ENCODE assay signal across 9 cellular contexts in the genomic region with DNA sequence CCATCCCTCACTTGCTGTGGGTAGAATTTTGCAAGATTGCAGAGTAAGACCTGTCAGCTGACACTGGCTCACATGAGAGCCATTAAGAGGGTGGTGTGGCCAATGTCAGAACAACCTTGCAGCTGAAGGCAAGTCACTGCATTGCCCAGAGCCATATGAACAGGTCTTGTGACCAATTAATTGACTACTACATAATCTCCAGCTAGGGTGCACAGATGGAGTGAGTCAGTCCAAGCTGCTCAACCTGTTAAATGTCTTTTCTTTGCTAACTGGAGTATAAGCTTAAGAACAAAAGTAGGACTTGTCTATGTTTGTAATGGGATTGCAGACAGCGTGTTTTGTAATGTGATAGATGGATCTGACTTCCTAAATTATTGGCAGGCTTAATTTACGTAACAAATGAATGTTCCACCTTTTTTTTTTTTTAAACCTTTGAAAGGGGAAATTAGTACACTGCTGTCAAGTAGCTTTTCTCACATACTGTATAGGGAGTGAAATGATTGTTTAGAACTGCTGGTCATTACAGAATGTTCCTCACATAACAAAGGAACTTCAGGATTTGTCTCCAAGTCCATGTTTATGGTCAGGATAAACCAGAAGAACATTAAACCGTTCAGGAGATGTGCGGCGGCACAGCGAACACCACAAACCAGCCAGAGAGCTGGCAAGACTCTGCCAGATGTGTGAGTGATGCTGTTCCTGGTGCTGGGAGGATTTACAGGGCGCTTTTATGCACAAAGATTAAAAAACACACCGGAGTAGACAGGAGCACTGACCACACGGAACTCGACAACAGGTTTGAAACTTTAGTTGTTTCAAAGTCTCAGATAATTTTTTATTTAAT. TPM values are rescaled to one million over a fixed set of nuclear protein-coding genes. Genes with fewer than 3 reads are reported as not detected.
DNase-seq lines count a peak whose midpoint lies in the region; ATAC-seq, FAIRE-seq and TF ChIP-seq lines count a peak whose summit lies in the region.
"Had no signal": no experiment of that assay in that cellular context is flagged by ENCODE, and none has a peak within 500 bp of the region (broad histone marks: within the 10 kb centered on the region; RNA-seq: fewer than 3 reads in every experiment).

No MANE protein-coding gene starts in this region.

- H3K27ac Mint-ChIP-seq in WTC11 = peak overlapping the region; percentile 63; the same call in 1 of the 2 replicates
- H3K27ac Mint-ChIP-seq: T-cell had no signal

- H3K36me3 ChIP-seq in liver (ENCODE audit: control insufficient read depth in 4 of 4, insufficient read depth in 3 of 4, low read depth in 1 of 4, low read length in 3 of 4) (no peaks in the 10 kb centered on the region), HepG2 (replicated peaks in 1 of 2; ENCODE audit: control insufficient read depth in 1 of 2, insufficient read depth in 2 of 2, low read length in 2 of 2) (no peaks in the 10 kb centered on the region), A673 (ENCODE audit: insufficient read depth, low read length, poor library complexity, severe bottlenecking) (no peaks in the 10 kb centered on the region)

- H3K27me3 ChIP-seq in liver (ENCODE audit: control insufficient read depth in 4 of 4, insufficient read depth in 4 of 4, low read length in 3 of 4) (no peaks in the 10 kb centered on the region), HepG2 (ENCODE audit: control insufficient read depth in 1 of 2, insufficient read depth in 2 of 2, low read length in 2 of 2) (no peaks in the 10 kb centered on the region), A673 (replicated peaks; ENCODE audit: insufficient read depth, low read depth, low read length, poor library complexity) (no peaks in the 10 kb centered on the region)

- H3K27me3 Mint-ChIP-seq in WTC11 (ENCODE audit: low read depth) = no peaks in the 10 kb centered on the region
- H3K27me3 Mint-ChIP-seq: T-cell had no signal

- H3K79me2 ChIP-seq in HepG2 (ENCODE audit: insufficient read depth, low read length) = peaks cover 81% of the 10 kb centered on the region

- 83% methylated on average over 10 of the region's 10 CpGs for WGBS in liver
- WGBS in HepG2 (ENCODE audit: low lambda C conversion rate) = 94% methylated on average over 10 of the region's 10 CpGs

- no peaks in the 10 kb centered on the region for H4K20me1 ChIP-seq in HepG2 (ENCODE audit: insufficient read depth, low read length)

- H3K9me3 ChIP-seq in liver (ENCODE audit: control insufficient read depth in 4 of 4, low read length in 3 of 4) (no peaks in the 10 kb centered on the region), HepG2 (ENCODE audit: low read length) (no peaks in the 10 kb centered on the region), A673 (ENCODE audit: low read depth, low read length, poor library complexity, severe bottlenecking) (no peaks in the 10 kb centered on the region)

- no peak overlapping the region for H3K4me3 Mint-ChIP-seq in WTC11
- H3K4me3 Mint-ChIP-seq: T-cell had no signal

- TF ChIP-seq EP300 in HepG2 (IDR thresholded peaks at IDR 0.05; ENCODE audit: low read depth in 2 of 2, low read length in 2 of 2) = no peak
- no peak for TF ChIP-seq EP300 in HepG2 (CRISPR knock-in tag; IDR thresholded peaks at IDR 0.05; ENCODE audit: borderline replicate concordance)

- in situ Hi-C loops in HepG2 (cut with HindIII; ENCODE audit: extremely low pct_ligation_motif_present, low pct_unique_long_range_greater_than_20kb) = no loop called here

- DNase-seq in HepG2 (ENCODE audit: low spot score) (no peak), WTC11 (ENCODE audit: low spot score) (no peak), left kidney (ENCODE audit: low read depth, low spot score) (peak; percentile 63), ureter (ENCODE audit: low spot score) (peak; percentile 70), AG20443 (ENCODE audit: low spot score) (no peak), A673 (ENCODE audit: low spot score) (no peak)
- no peak for DNase-seq in activated T-cell treated with anti-CD3 and anti-CD28 coated beads, Interleukin-2, amount 50 U/mL, for 1 hour
- DNase-seq: T-cell had no signal

- TF ChIP-seq CTCF in liver (IDR thresholded peaks at IDR 0.05; ENCODE audit: low read depth, low read length, missing input control) (no peak), HepG2 (CRISPR knock-in tag; IDR thresholded peaks at IDR 0.05) (no peak), WTC11 (IDR thresholded peaks at IDR 0.05) (no peak), A673 (conservative IDR thresholded peaks at IDR 0.05; ENCODE audit: low read depth, low read length) (no peak)

- TF ChIP-seq RAD21 in liver (IDR thresholded peaks at IDR 0.05) (no peak), HepG2 (CRISPR knock-in tag; IDR thresholded peaks at IDR 0.05) (no peak)

- H3K9ac ChIP-seq in liver (ENCODE audit: low read depth in 1 of 2, low read length in 2 of 2) = no peak overlapping the region
- no peak overlapping the region for H3K9ac ChIP-seq in HepG2 (ENCODE audit: insufficient read depth, low read depth, low read length)

- peaks cover 19% of the 10 kb centered on the region for H3K4me1 Mint-ChIP-seq in WTC11

- H3K4me2 ChIP-seq in HepG2 (ENCODE audit: low read depth, low read length) = no peak overlapping the region

- H3K4me3 ChIP-seq in liver (ENCODE audit: low read depth in 1 of 3, low read length in 3 of 3) (no peak overlapping the region), HepG2 (replicated peaks in 1 of 3; ENCODE audit: insufficient read depth in 1 of 3, low read depth in 2 of 3, low read length in 3 of 3) (no peak overlapping the region), A673 (ENCODE audit: low read depth, low read length, poor library complexity, severe bottlenecking) (no peak overlapping the region)

- H2AFZ ChIP-seq in HepG2 (ENCODE audit: low read length) = no peak overlapping the region

- no peaks in the 10 kb centered on the region for H3K9me3 Mint-ChIP-seq in WTC11
- H3K9me3 Mint-ChIP-seq: T-cell had no signal

- CTCF ChIA-PET in HepG2 (lab: Yijun Ruan, JAX; ENCODE audit: low intra/inter-chr PET ratio, low total read pairs) = no interaction called here
- CTCF ChIA-PET in WTC11 (lab: Charles Lee) = no interaction called here
- CTCF ChIA-PET in A673 (lab: Charles Lee) = no interaction called here

- no peak; the same call in 2 of the 3 replicates for ATAC-seq in HepG2
- ATAC-seq in WTC11 = peak; percentile 32; the same call in 1 of the 2 replicates
- ATAC-seq: T-cell had no signal

- no peak for TF ChIP-seq POLR2A in HepG2 (IDR thresholded peaks at IDR 0.05; ENCODE audit: insufficient read depth in 1 of 2, low read depth in 2 of 2, low read length in 2 of 2)

- intact Hi-C loops in HepG2 (cut with micrococcal nuclease; ENCODE audit: unreplicated experiment) = no loop called here
- intact Hi-C loops in A673 (cut with micrococcal nuclease; ENCODE audit: unreplicated experiment) = no loop called here

- POLR2A ChIA-PET in HepG2 (lab: Yijun Ruan, JAX) (interaction anchor here (1.0 kb wide), 1 partner anchor 18 kb away, joined by 3 read pairs; no protein-coding TSS in a partner anchor), WTC11 (lab: Charles Lee) (interaction anchor here (0.7 kb wide), 1 partner anchor 86 kb away, joined by 3 read pairs; no protein-coding TSS in a partner anchor), A673 (lab: Charles Lee; ENCODE audit: low non-redundant PET) (interaction anchor here (0.5 kb wide), 1 partner anchor 36 kb away, joined by 3 read pairs; no protein-coding TSS in a partner anchor)

- H3K4me1 ChIP-seq in liver (ENCODE audit: control insufficient read depth in 4 of 4, insufficient read depth in 4 of 4, low read length in 3 of 4) (peaks cover 12 to 65% (median 47%) of the 10 kb centered on the region in 4 donors), HepG2 (ENCODE audit: insufficient read depth, low read length) (peaks cover 66% of the 10 kb centered on the region), A673 (ENCODE audit: insufficient read depth, low read length, poor library complexity, severe bottlenecking) (peaks cover 16% of the 10 kb centered on the region)

- H3K36me3 Mint-ChIP-seq in WTC11 = no peaks in the 10 kb centered on the region
- H3K36me3 Mint-ChIP-seq: T-cell had no signal

- H3K27ac ChIP-seq in liver (ENCODE audit: low read depth in 1 of 2, low read length in 2 of 2) (peak overlapping the region; percentile 22 to 34), HepG2 (ENCODE audit: extremely low read length, insufficient read depth, low read length) (no peak overlapping the region), A673 (ENCODE audit: low read depth, low read length, poor library complexity, severe bottlenecking) (no peak overlapping the region)

- no peak for FAIRE-seq in HepG2 (lab: Jason Lieb, UNC)

- BruUV-seq in HepG2 (replicated peaks; lab: Mats Ljungman, UMichigan) (no TSS peak), A673 (replicated peaks; lab: Mats Ljungman, UMichigan) (no TSS peak)

RNA-seq across cellular contexts. Expression of gene FNIP2, which starts 37.0 kb away (rescaled TPM):
- 10 to 100 TPM; 36.7 to 88.7 TPM for total RNA-seq in liver
- polyA plus RNA-seq in liver = 10 to 100 TPM in 1 of 2 donors, 1 to 10 TPM in 1; 8.8 to 10.3 TPM
- 15.5 and 21.8 TPM in 2 replicates for total RNA-seq in HepG2 (2016; rRNA removed; fragmentation: Illumina TruSeq; extraction: Trizol)
- total RNA-seq in HepG2 (2016; cell fraction: cytosol; rRNA removed; fragmentation: Illumina TruSeq; extraction: Trizol; ENCODE audit: low read depth) = 3.0 and 4.9 TPM in 2 replicates
- 14.7 and 18.4 TPM in 2 replicates for total RNA-seq in HepG2 (2016; cell fraction: insoluble cytoplasmic fraction; rRNA removed; fragmentation: Illumina TruSeq; extraction: Trizol)
- 10.4 and 11.2 TPM in 2 replicates for total RNA-seq in HepG2 (2016; cell fraction: membrane; rRNA removed; fragmentation: Illumina TruSeq; extraction: Trizol)
- 22.6 and 22.8 TPM in 2 replicates for total RNA-seq in HepG2 (2016; cell fraction: nucleus; rRNA removed; fragmentation: Illumina TruSeq; extraction: Trizol)
- polyA plus RNA-seq in HepG2 (2011; rRNA removed) = 21.0 and 24.0 TPM in 2 replicates
- 15.3 and 25.0 TPM in 2 replicates for polyA plus RNA-seq in HepG2 (2011; cell fraction: cytosol; rRNA removed)
- polyA plus RNA-seq in HepG2 (2011; cell fraction: nucleus; rRNA removed) = 13.4 and 17.1 TPM in 2 replicates
- polyA plus RNA-seq in HepG2 (2012) = 38.7 and 42.8 TPM in 2 replicates
- polyA plus RNA-seq in HepG2 (2016; cell fraction: cytosol; fragmentation: Illumina TruSeq; extraction: Trizol; ENCODE audit: low read depth) = 0.37 and 0.41 TPM in 2 replicates
- 12.9 and 13.3 TPM in 2 replicates for polyA plus RNA-seq in HepG2 (2016; cell fraction: insoluble cytoplasmic fraction; fragmentation: Illumina TruSeq; extraction: Trizol; ENCODE audit: low read depth)
- polyA plus RNA-seq in HepG2 (2016; cell fraction: membrane; fragmentation: Illumina TruSeq; extraction: Trizol; ENCODE audit: low read depth) = 2.1 TPM in 2 replicates
- polyA plus RNA-seq in HepG2 (2016; cell fraction: nucleus; fragmentation: Illumina TruSeq; extraction: Trizol; ENCODE audit: insufficient read depth, low read depth) = 11.3 and 12.9 TPM in 2 replicates
- polyA minus RNA-seq in HepG2 (2011; rRNA and poly(A)+ RNA removed; ENCODE audit: low replicate concordance) = 1.8 and 45.2 TPM in 2 replicates
- 33.4 and 50.0 TPM in 2 replicates for polyA minus RNA-seq in HepG2 (2011; cell fraction: cytosol; rRNA and poly(A)+ RNA removed)
- polyA minus RNA-seq in HepG2 (2011; cell fraction: nucleus; rRNA and poly(A)+ RNA removed) = 74.3 and 82.9 TPM in 2 replicates
- 8.2 to 10.2 TPM (median 8.6 TPM) in 3 replicates for total RNA-seq in WTC11 (2021)
- 45.6 TPM for total RNA-seq in ureter
- 16.1 and 17.6 TPM in 2 replicates for total RNA-seq in A673 (2021)

Comparison
In these comparisons a context has a peak if more than half of its experiments do, and no peak if none do; other contexts are left out.
1. H3K27ac ChIP-seq: peak in liver (2 of 2); none in HepG2 (single experiment) and A673 (single experiment).
2. DNase-seq: peak in left kidney (single experiment) and ureter (single experiment); none in HepG2 (single experiment), WTC11 (single experiment), AG20443 (single experiment), A673 (single experiment) and activated T-cell treated with anti-CD3 and anti-CD28 coated beads, Interleukin-2, amount 50 U/mL, for 1 hour (single experiment).